ENCODE assay signal across 21 cellular contexts in the genomic region with DNA sequence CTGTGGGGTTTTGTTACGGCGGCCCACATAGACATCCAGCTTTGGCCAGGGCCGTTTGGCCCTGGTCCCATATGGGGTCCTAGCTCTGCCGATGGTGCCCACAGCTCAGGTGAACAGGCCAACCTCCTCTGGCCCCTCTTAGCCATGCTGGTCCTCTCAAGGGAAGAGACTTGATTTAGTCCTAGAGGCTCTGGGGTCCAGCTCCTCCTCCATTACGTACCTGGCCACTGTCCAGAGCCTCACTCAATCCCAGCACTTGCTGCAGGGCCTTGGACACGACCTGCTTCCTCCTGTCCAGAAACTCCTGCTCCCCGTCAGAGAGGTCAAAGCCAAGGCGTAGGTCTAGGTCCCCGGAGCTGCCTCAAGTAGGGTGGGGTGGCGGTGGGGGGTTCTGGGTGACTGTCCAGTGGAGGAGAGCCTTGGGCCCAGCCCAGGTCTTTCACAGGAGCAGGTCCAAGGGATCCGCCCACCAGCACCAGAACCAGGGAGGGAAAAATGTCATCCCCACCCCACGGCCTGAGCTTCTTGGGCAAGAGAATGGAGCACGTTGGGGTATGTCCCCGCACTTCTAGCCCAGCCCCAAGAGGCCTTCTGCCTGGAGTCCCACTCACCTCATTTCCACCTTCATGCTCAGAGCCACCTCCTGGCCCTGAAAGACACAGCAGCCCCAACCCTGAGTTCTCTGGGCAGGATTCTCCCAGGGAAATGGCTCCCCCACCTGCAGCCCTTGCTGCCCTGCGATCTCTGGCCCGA. TPM values are rescaled to one million over a fixed set of nuclear protein-coding genes. Genes with fewer than 3 reads are reported as not detected.
"Had no signal": no experiment of that assay in that cellular context is flagged by ENCODE, and none has a peak within 500 bp of the region (broad histone marks: within the 10 kb centered on the region; RNA-seq: fewer than 3 reads in every experiment).

No MANE protein-coding gene starts in this region.

- H3K4me1 ChIP-seq: right lobe of liver had no signal

- FAIRE-seq: TTC549 had no signal

- H3K79me2 ChIP-seq: hepatocyte had no signal

- H3K36me3 ChIP-seq: cardiac muscle cell, lower lobe of right lung, right lobe of liver, upper lobe of left lung had no signal

- ATAC-seq: activated CD8-positive, alpha-beta memory T cell treated with anti-CD3 and anti-CD28 coated beads, Interleukin-2, amount 10 ng/mL, durations not matched to agents 7 days and 5 days; lower lobe of right lung; natural killer cell; psoas muscle; right lobe of liver; stimulated activated naive B cell treated with anti-CD40 and anti-IgM and Interleukin-4, amounts not matched to agents 10 μg/mL and 1 μg/mL and 100 μg/mL, for 72 hours had no signal

- H3K27me3 ChIP-seq: cardiac muscle cell, hepatocyte, right lobe of liver, upper lobe of left lung had no signal

- H3K27me3 Mint-ChIP-seq: activated CD8-positive, alpha-beta memory T cell treated with anti-CD3 and anti-CD28 coated beads, Interleukin-2, amount 10 ng/mL, durations not matched to agents 7 days and 5 days had no signal

- H3K36me3 Mint-ChIP-seq: activated CD8-positive, alpha-beta memory T cell treated with anti-CD3 and anti-CD28 coated beads, Interleukin-2, amount 10 ng/mL, durations not matched to agents 7 days and 5 days; immature natural killer cell; natural killer cell; stimulated activated naive B cell treated with anti-CD40 and anti-IgM and Interleukin-4, amounts not matched to agents 10 μg/mL and 1 μg/mL and 100 μg/mL, for 72 hours had no signal

- H3K27ac Mint-ChIP-seq: activated CD8-positive, alpha-beta memory T cell treated with anti-CD3 and anti-CD28 coated beads, Interleukin-2, amount 10 ng/mL, durations not matched to agents 7 days and 5 days; immature natural killer cell; natural killer cell; stimulated activated naive B cell treated with anti-CD40 and anti-IgM and Interleukin-4, amounts not matched to agents 10 μg/mL and 1 μg/mL and 100 μg/mL, for 72 hours; T-helper 1 cell treated with Interleukin-12 subunit alpha and Interleukin-12 subunit beta and Interleukin-4 antibody, amounts not matched to agents 30 μg/mL and 1 μg/mL, for 36 hours had no signal

- H3K27ac ChIP-seq: epithelial cell of prostate, hepatocyte, lower lobe of right lung, psoas muscle, right lobe of liver had no signal

- H3K9me3 ChIP-seq: lower lobe of right lung, psoas muscle, right lobe of liver, upper lobe of left lung had no signal

- DNase-seq: activated CD4-positive, alpha-beta T cell treated with anti-CD3 and anti-CD28 coated beads, Interleukin-2, amount 50 U/mL, for 4 hours; activated CD8-positive, alpha-beta memory T cell treated with anti-CD3 and anti-CD28 coated beads, Interleukin-2, amount 10 ng/mL, durations not matched to agents 7 days and 5 days; activated T-cell treated with anti-CD3 and anti-CD28 coated beads, Interleukin-2, amount 50 U/mL, for 48 hours; effector memory CD4-positive, alpha-beta T cell; immature natural killer cell; left cardiac atrium; lower lobe of right lung; natural killer cell; occipital lobe; psoas muscle; stimulated activated CD4-positive, alpha-beta T cell treated with anti-CD3 and anti-CD28 coated beads, Interleukin-2, amount 100 ng/mL, for 24 hours; stimulated activated naive B cell treated with anti-CD40 and anti-IgM and Interleukin-4, amounts not matched to agents 10 μg/mL and 1 μg/mL and 100 μg/mL, for 72 hours; substantia nigra had no signal

- H3K9me3 Mint-ChIP-seq: immature natural killer cell; natural killer cell; stimulated activated naive B cell treated with anti-CD40 and anti-IgM and Interleukin-4, amounts not matched to agents 10 μg/mL and 1 μg/mL and 100 μg/mL, for 72 hours; T-helper 1 cell treated with Interleukin-12 subunit alpha and Interleukin-12 subunit beta and Interleukin-4 antibody, amounts not matched to agents 30 μg/mL and 1 μg/mL, for 36 hours had no signal

- H3K4me3 Mint-ChIP-seq: activated CD8-positive, alpha-beta memory T cell treated with anti-CD3 and anti-CD28 coated beads, Interleukin-2, amount 10 ng/mL, durations not matched to agents 7 days and 5 days; immature natural killer cell; natural killer cell; stimulated activated naive B cell treated with anti-CD40 and anti-IgM and Interleukin-4, amounts not matched to agents 10 μg/mL and 1 μg/mL and 100 μg/mL, for 72 hours; T-helper 1 cell treated with Interleukin-12 subunit alpha and Interleukin-12 subunit beta and Interleukin-4 antibody, amounts not matched to agents 30 μg/mL and 1 μg/mL, for 36 hours had no signal

- H3K4me3 ChIP-seq: cardiac muscle cell, hepatocyte, lower lobe of right lung, psoas muscle, right lobe of liver, upper lobe of left lung had no signal

- H3K4me2 ChIP-seq: hepatocyte had no signal

- H3K4me1 Mint-ChIP-seq: activated CD8-positive, alpha-beta memory T cell treated with anti-CD3 and anti-CD28 coated beads, Interleukin-2, amount 10 ng/mL, durations not matched to agents 7 days and 5 days; immature natural killer cell; natural killer cell; stimulated activated naive B cell treated with anti-CD40 and anti-IgM and Interleukin-4, amounts not matched to agents 10 μg/mL and 1 μg/mL and 100 μg/mL, for 72 hours had no signal

- H2AFZ ChIP-seq: hepatocyte had no signal

RNA-seq across cellular contexts. Expression of a gene that starts 6.8 kb away (rescaled TPM):
- total RNA-seq: activated CD8-positive, alpha-beta memory T cell treated with anti-CD3 and anti-CD28 coated beads, Interleukin-2, amount 10 ng/mL, durations not matched to agents 7 days and 5 days; natural killer cell; occipital lobe; right lobe of liver had no signal
- polyA plus RNA-seq: immature natural killer cell had no signal

RNA-seq across cellular contexts. Expression of a gene that starts 55.3 kb away (rescaled TPM):
- total RNA-seq: activated CD8-positive, alpha-beta memory T cell treated with anti-CD3 and anti-CD28 coated beads, Interleukin-2, amount 10 ng/mL, durations not matched to agents 7 days and 5 days; left cardiac atrium; lower lobe of right lung; mucosa of gallbladder; natural killer cell; occipital lobe; psoas muscle; right lobe of liver; upper lobe of left lung had no signal
- polyA plus RNA-seq: hepatocyte, immature natural killer cell, psoas muscle had no signal
